1 cellular context compared by ENCODE assay signal in genomic region chr20:44489931-44490330, GRCh38.
TF ChIP-seq lines count a peak whose summit lies in the region.

No MANE protein-coding gene starts in this region.

TF ChIP-seq in GM12878, 131 proteins besides CTCF, POLR2A, EP300 and RAD21 (continued from another document):
- TF ChIP-seq ZNF274 (IDR thresholded peaks at IDR 0.05; ENCODE audit: insufficient read depth, insufficient read length): no peak
- no peak for TF ChIP-seq SMC3 (IDR thresholded peaks at IDR 0.05; ENCODE audit: borderline replicate concordance, low read length)
- TF ChIP-seq ATF2 (IDR thresholded peaks at IDR 0.05; ENCODE audit: low read length): peak; percentile 76; the same call in 1 of the 2 replicates
- TF ChIP-seq BCL3 (IDR thresholded peaks at IDR 0.05; ENCODE audit: borderline replicate concordance, insufficient read depth, low read depth, low read length, poor library complexity, severe bottlenecking): peak; percentile 48
- TF ChIP-seq TCF3 (IDR thresholded peaks at IDR 0.05; ENCODE audit: borderline replicate concordance, insufficient read depth, low read depth, low read length): peak; percentile 81
- TF ChIP-seq RUNX3 (IDR thresholded peaks at IDR 0.05; ENCODE audit: low read length): peak; percentile 95
- no peak for TF ChIP-seq NR2C2 (IDR thresholded peaks at IDR 0.05; ENCODE audit: borderline replicate concordance, control insufficient read depth, insufficient read length, low read depth)
- peak; percentile 42 for TF ChIP-seq RELA (IDR thresholded peaks at IDR 0.05; ENCODE audit: borderline replicate concordance, partially characterized antibody)
- TF ChIP-seq RELB (IDR thresholded peaks at IDR 0.05; ENCODE audit: low read depth): peak; percentile 83; the same call in 1 of the 2 replicates
- TF ChIP-seq SMAD1 (IDR thresholded peaks at IDR 0.05; ENCODE audit: low read depth, partially characterized antibody): no peak
- peak; percentile 46; the same call in 1 of the 2 replicates for TF ChIP-seq BCL11A (IDR thresholded peaks at IDR 0.05; ENCODE audit: low read depth, low read length)
- TF ChIP-seq PKNOX1 (IDR thresholded peaks at IDR 0.05): no peak
- TF ChIP-seq ZNF592 (IDR thresholded peaks at IDR 0.05): no peak
- TF ChIP-seq ZNF622 (IDR thresholded peaks at IDR 0.05): no peak
- peak; percentile 84 for TF ChIP-seq TCF12 (IDR thresholded peaks at IDR 0.05; ENCODE audit: low read depth, low read length)
- no peak for TF ChIP-seq NFXL1 (IDR thresholded peaks at IDR 0.05; ENCODE audit: borderline replicate concordance)
- TF ChIP-seq IKZF2 (IDR thresholded peaks at IDR 0.05): peak; percentile 77 to 79
- TF ChIP-seq DPF2 (IDR thresholded peaks at IDR 0.05): 0 out of 2 replicates have a peak, but pooled peaks have one; percentile 27
- no peak for TF ChIP-seq BCLAF1 (IDR thresholded peaks at IDR 0.05)
- TF ChIP-seq BHLHE40 (IDR thresholded peaks at IDR 0.05; ENCODE audit: borderline replicate concordance in 1 of 2, low read depth in 2 of 2, low read length in 1 of 2): 0 out of 4 replicates have a peak, but pooled peaks of 1 of the 2 experiments have one; percentile 13
- TF ChIP-seq IKZF1 (conservative IDR thresholded peaks at IDR 0.05): peak; percentile 85
- TF ChIP-seq MTA2 (IDR thresholded peaks at IDR 0.05; ENCODE audit: low read depth): peak; percentile 41; the same call in 1 of the 2 replicates
- TF ChIP-seq ETV6 (conservative IDR thresholded peaks at IDR 0.05 in 1 of 2, IDR thresholded peaks at IDR 0.05 in 1 of 2; ENCODE audit: borderline replicate concordance in 1 of 2, low read depth in 1 of 2): 0 out of 4 replicates have a peak, but pooled peaks of 1 of the 2 experiments have one; percentile 22
- no peak for TF ChIP-seq KDM1A (IDR thresholded peaks at IDR 0.05; ENCODE audit: borderline replicate concordance)
- peak; percentile 61 for TF ChIP-seq JUNB (IDR thresholded peaks at IDR 0.05)
- TF ChIP-seq SIN3A (IDR thresholded peaks at IDR 0.05; ENCODE audit: low read depth, low read length): no peak
- no peak for TF ChIP-seq ELK1 (IDR thresholded peaks at IDR 0.05; ENCODE audit: low read depth, low read length)
- TF ChIP-seq EED (IDR thresholded peaks at IDR 0.05; ENCODE audit: low read depth): peak; percentile 98
- peak in 1 of 2 experiments; percentile 54; a peak in 1 of 4 replicates for TF ChIP-seq CEBPB (IDR thresholded peaks at IDR 0.05; ENCODE audit: borderline replicate concordance in 1 of 2, low read depth in 2 of 2, low read length in 2 of 2)
- no peak for TF ChIP-seq NFYA (IDR thresholded peaks at IDR 0.05; ENCODE audit: borderline replicate concordance, low read depth, low read length)
- no peak for TF ChIP-seq HDAC2 (IDR thresholded peaks at IDR 0.05)
- TF ChIP-seq CREM (IDR thresholded peaks at IDR 0.05; ENCODE audit: low read depth): peak; percentile 54; the same call in 1 of the 2 replicates
- TF ChIP-seq SP1 (IDR thresholded peaks at IDR 0.05; ENCODE audit: low read depth, low read length): no peak
- no peak for TF ChIP-seq CUX1 (IDR thresholded peaks at IDR 0.05; ENCODE audit: insufficient replicate concordance, low read depth, low read length)
- TF ChIP-seq TCF7 (IDR thresholded peaks at IDR 0.05; ENCODE audit: borderline replicate concordance): peak; percentile 84; the same call in 1 of the 2 replicates
- peak; percentile 73; the same call in 1 of the 2 replicates for TF ChIP-seq MEF2A (IDR thresholded peaks at IDR 0.05; ENCODE audit: insufficient read depth, low read depth, low read length)
